In the genomic region with DNA sequence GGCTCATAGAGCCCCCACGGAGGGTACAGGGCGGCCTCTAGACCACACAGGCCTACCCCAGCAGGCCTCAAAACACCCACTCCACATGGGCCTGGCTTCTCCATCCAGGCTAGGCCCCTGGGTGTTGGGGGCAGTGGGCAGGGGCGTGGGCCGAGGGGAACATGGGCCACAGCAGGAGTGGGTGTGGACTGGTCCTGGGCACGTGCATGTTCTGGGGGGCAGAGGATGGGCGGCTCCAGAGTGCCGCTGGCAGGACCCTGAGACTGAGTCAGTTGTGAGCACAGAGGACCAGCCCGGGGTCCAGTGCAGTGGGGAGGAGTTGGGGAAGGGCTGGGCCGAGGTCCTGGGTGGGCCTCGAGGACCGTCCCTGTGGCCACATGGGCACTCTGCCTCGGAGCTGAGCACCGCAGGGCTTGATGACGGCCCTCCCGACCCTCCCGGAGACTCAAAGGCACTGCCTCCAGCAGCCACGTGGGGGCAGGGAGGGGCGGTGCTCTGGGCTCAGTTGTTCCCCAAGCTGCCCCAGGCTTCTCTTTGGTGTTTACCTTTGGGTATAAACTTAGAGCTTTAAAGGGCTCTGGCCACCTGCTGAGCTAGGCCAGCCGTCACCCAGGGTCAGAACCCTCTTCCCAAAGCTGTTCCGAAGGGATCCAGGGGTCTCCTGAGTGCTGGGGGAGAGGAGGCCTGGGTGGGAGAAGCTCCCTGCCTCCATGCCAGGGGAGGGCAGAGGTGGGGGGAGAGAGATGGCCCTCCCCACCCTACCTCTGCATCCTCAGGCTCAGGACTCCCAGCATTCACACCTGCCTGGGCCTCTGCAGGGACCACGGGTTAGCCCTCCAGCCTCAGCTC, we compare ENCODE assay signal across 8 cellular contexts.
A peak's percentile ranks its signal among the peaks of the same experiment; 100 is the strongest.
DNase-seq lines count a peak whose midpoint lies in the region; ATAC-seq, FAIRE-seq and TF ChIP-seq lines count a peak whose summit lies in the region.

No MANE protein-coding gene starts in this region.

- ATAC-seq in K562 (peak; percentile 82), GM18517 (IDR thresholded peaks at IDR 0.05; ENCODE audit: unreplicated experiment) (no peak), GM21576 (IDR thresholded peaks at IDR 0.05; ENCODE audit: unreplicated experiment) (no peak)

- in situ Hi-C loops in K562 (cut with MboI): no loop called here

- no peaks in the 10 kb centered on the region for H3K4me1 Mint-ChIP-seq in HFFc6 (ENCODE audit: low read depth)

- peak overlapping the region; percentile 33; the same call in 1 of the 2 replicates for H3K27ac Mint-ChIP-seq in HFFc6

- CTCF ChIA-PET in K562 (lab: Yijun Ruan, JAX; ENCODE audit: low intra/inter-chr PET ratio): no interaction called here

- intact Hi-C loops in K562 (cut with micrococcal nuclease): loop anchor here (10.0 kb wide), 1 partner anchor 63 kb away; no protein-coding TSS in a partner anchor

- H3K27me3 ChIP-seq in BLaER1: peaks cover 4% of the 10 kb centered on the region; the same call in 1 of the 2 replicates
- no peaks in the 10 kb centered on the region for H3K27me3 ChIP-seq in K562 (ENCODE audit: control insufficient read depth in 2 of 2, insufficient read depth in 2 of 2, low read length in 2 of 2)
- no peaks in the 10 kb centered on the region for H3K27me3 ChIP-seq in iPS-18a (ENCODE audit: control insufficient read depth, insufficient read depth, low read length)

- H3K27me3 Mint-ChIP-seq in HFFc6 (ENCODE audit: insufficient read depth): peaks cover 6% of the 10 kb centered on the region

- H3K9ac ChIP-seq in BLaER1 (no peak overlapping the region; the same call in 1 of the 2 replicates), K562 (ENCODE audit: insufficient read depth in 1 of 2, low read depth in 2 of 2, low read length in 2 of 2) (peak overlapping the region in 1 of 2 experiments; percentile 76; a peak in 2 of 4 replicates), iPS-18a (ENCODE audit: low read length) (peak overlapping the region; percentile 20)

- no peak overlapping the region for H3K27ac ChIP-seq in BLaER1
- H3K27ac ChIP-seq in K562 (ENCODE audit: extremely low read depth, low read depth, low read length): no peak overlapping the region
- no peak overlapping the region for H3K27ac ChIP-seq in iPS-18a (ENCODE audit: low read length)

- H3K4me3 Mint-ChIP-seq in HFFc6: no peak overlapping the region

- H4K20me1 ChIP-seq in BLaER1 (peaks cover 37% of the 10 kb centered on the region), K562 (replicated peaks; ENCODE audit: control insufficient read depth, insufficient read depth, low read length) (no peaks in the 10 kb centered on the region)

- no peaks in the 10 kb centered on the region for H3K9me1 ChIP-seq in K562 (ENCODE audit: control insufficient read depth, insufficient read depth, low read length)

- 40% methylated on average over 17 of the region's 21 CpGs for WGBS in K562 (ENCODE audit: insufficient coverage, low coverage, missing lambda C conversion rate)

- TF ChIP-seq POLR2A in K562 (conservative IDR thresholded peaks at IDR 0.05): 0 out of 2 replicates have a peak, but pooled peaks have one; percentile 32

- no peaks in the 10 kb centered on the region for H3K9me3 Mint-ChIP-seq in HFFc6

- no TSS peak for BruUV-seq in K562 (replicated peaks; lab: Mats Ljungman, UMichigan)

- H3K4me3 ChIP-seq in BLaER1 (no peak overlapping the region), K562 (no peak overlapping the region), iPS-18a (ENCODE audit: low read length) (no peak overlapping the region)

- FAIRE-seq in K562 (lab: Jason Lieb, UNC): peak; percentile 83

- peak; percentile 40 for DNase-seq in HFFc6
- peak; percentile 52 for DNase-seq in T-helper 9 cell
- DNase-seq in K562 (ENCODE audit: extremely low read depth in 1 of 4, low spot score in 3 of 4): peak; percentile 74 to 79 (median 76)
- DNase-seq in stimulated activated CD4-positive, alpha-beta T cell treated with anti-CD3 and anti-CD28 coated beads, Interleukin-2, amount 100 ng/mL, for 4 hours (ENCODE audit: low read depth): peak; percentile 42

- POLR2A ChIA-PET in K562 (lab: Yijun Ruan, JAX): interaction anchor here (0.6 to 0.9 kb wide), 5 partner anchors 13 to 964 kb away, joined by 3 read pairs; no protein-coding TSS in a partner anchor

- H3K4me1 ChIP-seq in BLaER1: peaks cover 84% of the 10 kb centered on the region
- peaks cover 10 to 70% of the 10 kb centered on the region in 2 experiments; a peak in 4 of 5 replicates for H3K4me1 ChIP-seq in K562 (replicated peaks in 1 of 2; ENCODE audit: control insufficient read depth in 2 of 2, insufficient read depth in 2 of 2, low read length in 2 of 2)
- peaks cover 16% of the 10 kb centered on the region for H3K4me1 ChIP-seq in iPS-18a (ENCODE audit: control insufficient read depth, low read depth, low read length)

- peaks cover 13% of the 10 kb centered on the region; the same call in 1 of the 2 replicates for H3K36me3 Mint-ChIP-seq in HFFc6 (ENCODE audit: low read depth)

- no peak for TF ChIP-seq EP300 in K562 (IDR thresholded peaks at IDR 0.05; ENCODE audit: low read length)

- H3K9me3 ChIP-seq in BLaER1 (no peaks in the 10 kb centered on the region), K562 (replicated peaks; ENCODE audit: control insufficient read depth, insufficient read depth, low read depth, low read length) (no peaks in the 10 kb centered on the region), iPS-18a (ENCODE audit: control insufficient read depth, low read depth, low read length) (no peaks in the 10 kb centered on the region)

- TF ChIP-seq CTCF in HFFc6 (IDR thresholded peaks at IDR 0.05) (peak; percentile 72), K562 (IDR thresholded peaks at IDR 0.05 in 2 of 3, conservative IDR thresholded peaks at IDR 0.05 in 1 of 3; ENCODE audit: insufficient read depth in 2 of 3, low read depth in 1 of 3, low read length in 3 of 3) (peak; percentile 59 to 63 (median 60))

- H3K36me3 ChIP-seq in BLaER1: peaks cover 21% of the 10 kb centered on the region
- peaks cover 39% of the 10 kb centered on the region; the same call in 2 of the 3 replicates for H3K36me3 ChIP-seq in K562 (ENCODE audit: control insufficient read depth, insufficient read depth, low read length)
- peaks cover 15% of the 10 kb centered on the region for H3K36me3 ChIP-seq in iPS-18a (ENCODE audit: control insufficient read depth, low read depth, low read length)

- H3K79me2 ChIP-seq in K562 (ENCODE audit: control insufficient read depth, insufficient read depth, low read length): no peaks in the 10 kb centered on the region

- H3K4me2 ChIP-seq in BLaER1 (peak overlapping the region; percentile 74), K562 (ENCODE audit: insufficient read depth, low read length) (no peak overlapping the region)

- no peak overlapping the region for H2AFZ ChIP-seq in K562 (ENCODE audit: low read depth, low read length)

- TF ChIP-seq RAD21 in K562 (CRISPR knock-in tag; conservative IDR thresholded peaks at IDR 0.05 in 1 of 2, IDR thresholded peaks at IDR 0.05 in 1 of 2): peak in 1 of 2 experiments; percentile 48; a peak in 2 of 4 replicates

TF ChIP-seq in K562, 482 proteins besides CTCF, POLR2A, EP300 and RAD21 (continues in another document):
- TF ChIP-seq, protein P1, sequence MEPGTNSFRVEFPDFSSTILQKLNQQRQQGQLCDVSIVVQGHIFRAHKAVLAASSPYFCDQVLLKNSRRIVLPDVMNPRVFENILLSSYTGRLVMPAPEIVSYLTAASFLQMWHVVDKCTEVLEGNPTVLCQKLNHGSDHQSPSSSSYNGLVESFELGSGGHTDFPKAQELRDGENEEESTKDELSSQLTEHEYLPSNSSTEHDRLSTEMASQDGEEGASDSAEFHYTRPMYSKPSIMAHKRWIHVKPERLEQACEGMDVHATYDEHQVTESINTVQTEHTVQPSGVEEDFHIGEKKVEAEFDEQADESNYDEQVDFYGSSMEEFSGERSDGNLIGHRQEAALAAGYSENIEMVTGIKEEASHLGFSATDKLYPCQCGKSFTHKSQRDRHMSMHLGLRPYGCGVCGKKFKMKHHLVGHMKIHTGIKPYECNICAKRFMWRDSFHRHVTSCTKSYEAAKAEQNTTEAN (CRISPR knock-in tag; IDR thresholded peaks at IDR 0.05): 0 out of 2 replicates have a peak, but pooled peaks have one; percentile 46
- TF ChIP-seq, protein P2, sequence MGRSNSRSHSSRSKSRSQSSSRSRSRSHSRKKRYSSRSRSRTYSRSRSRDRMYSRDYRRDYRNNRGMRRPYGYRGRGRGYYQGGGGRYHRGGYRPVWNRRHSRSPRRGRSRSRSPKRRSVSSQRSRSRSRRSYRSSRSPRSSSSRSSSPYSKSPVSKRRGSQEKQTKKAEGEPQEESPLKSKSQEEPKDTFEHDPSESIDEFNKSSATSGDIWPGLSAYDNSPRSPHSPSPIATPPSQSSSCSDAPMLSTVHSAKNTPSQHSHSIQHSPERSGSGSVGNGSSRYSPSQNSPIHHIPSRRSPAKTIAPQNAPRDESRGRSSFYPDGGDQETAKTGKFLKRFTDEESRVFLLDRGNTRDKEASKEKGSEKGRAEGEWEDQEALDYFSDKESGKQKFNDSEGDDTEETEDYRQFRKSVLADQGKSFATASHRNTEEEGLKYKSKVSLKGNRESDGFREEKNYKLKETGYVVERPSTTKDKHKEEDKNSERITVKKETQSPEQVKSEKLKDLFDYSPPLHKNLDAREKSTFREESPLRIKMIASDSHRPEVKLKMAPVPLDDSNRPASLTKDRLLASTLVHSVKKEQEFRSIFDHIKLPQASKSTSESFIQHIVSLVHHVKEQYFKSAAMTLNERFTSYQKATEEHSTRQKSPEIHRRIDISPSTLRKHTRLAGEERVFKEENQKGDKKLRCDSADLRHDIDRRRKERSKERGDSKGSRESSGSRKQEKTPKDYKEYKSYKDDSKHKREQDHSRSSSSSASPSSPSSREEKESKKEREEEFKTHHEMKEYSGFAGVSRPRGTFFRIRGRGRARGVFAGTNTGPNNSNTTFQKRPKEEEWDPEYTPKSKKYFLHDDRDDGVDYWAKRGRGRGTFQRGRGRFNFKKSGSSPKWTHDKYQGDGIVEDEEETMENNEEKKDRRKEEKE (IDR thresholded peaks at IDR 0.05; ENCODE audit: borderline replicate concordance in 1 of 2, control insufficient read depth in 1 of 2, low read depth in 2 of 2, low read length in 1 of 2): no peak
- TF ChIP-seq MYC (IDR thresholded peaks at IDR 0.05; ENCODE audit: low read depth, low read length) (0 out of 2 replicates have a peak, but pooled peaks have one; percentile 21), MYC (CRISPR knock-in tag; IDR thresholded peaks at IDR 0.05; ENCODE audit: borderline replicate concordance, low read depth) (no peak), ZNF316 (IDR thresholded peaks at IDR 0.05) (no peak), POLR2G (IDR thresholded peaks at IDR 0.05; ENCODE audit: low read depth, low read length) (peak; percentile 55; the same call in 1 of the 2 replicates), RAD51 (IDR thresholded peaks at IDR 0.05; ENCODE audit: borderline replicate concordance, low read depth) (peak; percentile 44; the same call in 1 of the 2 replicates)
